Comparison of ENCODE assay signal across 18 cellular contexts in genomic region chr3:14957163-14957562, GRCh38. TPM values are rescaled to one million over a fixed set of nuclear protein-coding genes. Genes with fewer than 3 reads are reported as not detected.
DNase-seq lines count a peak whose midpoint lies in the region; ATAC-seq and TF ChIP-seq lines count a peak whose summit lies in the region.
"Had no signal": no experiment of that assay in that cellular context is flagged by ENCODE, and none has a peak within 500 bp of the region (broad histone marks: within the 10 kb centered on the region; RNA-seq: fewer than 3 reads in every experiment).

No MANE protein-coding gene starts in this region.

- H3K9me2 ChIP-seq in DOHH2 (replicated peaks; ENCODE audit: control insufficient read depth, low read length) = no peaks in the 10 kb centered on the region
- H3K9me2 ChIP-seq: SK-N-SH had no signal

- no peak overlapping the region for H3K56ac ChIP-seq in H9 (ENCODE audit: insufficient read length, low read depth, low read length)

- H4K20me1 ChIP-seq in DOHH2 (ENCODE audit: control insufficient read depth, insufficient read depth, low read depth, low read length) (0 out of 2 replicates have a peak, but pooled peaks cover 9% of the 10 kb centered on the region), H9 (ENCODE audit: control insufficient read depth, insufficient read depth, insufficient read length) (no peaks in the 10 kb centered on the region)

- no peak overlapping the region for H2AK5ac ChIP-seq in H9 (ENCODE audit: insufficient read length, low read length)

- no peaks in the 10 kb centered on the region for H3K27me3 ChIP-seq in DOHH2 (ENCODE audit: control insufficient read depth, low read length)
- no peaks in the 10 kb centered on the region for H3K27me3 ChIP-seq in H9 (ENCODE audit: insufficient read depth, low read length)

- no peak overlapping the region for H2BK5ac ChIP-seq in H9 (ENCODE audit: insufficient read length, low read length)

- H2BK15ac ChIP-seq in H9 (ENCODE audit: low read depth, low read length) = no peak overlapping the region

- no peaks in the 10 kb centered on the region for H3K9me3 Mint-ChIP-seq in H9
- no peaks in the 10 kb centered on the region for H3K9me3 Mint-ChIP-seq in osteocyte (ENCODE audit: unreplicated experiment)
- H3K9me3 Mint-ChIP-seq: T-cell had no signal

- H3K18ac ChIP-seq in H9 (ENCODE audit: insufficient read length, low read depth, low read length) = no peak overlapping the region

- no peak overlapping the region for H4K8ac ChIP-seq in H9 (replicated peaks; ENCODE audit: insufficient read length, low read depth, low read length)

- H3K4me2 ChIP-seq in DOHH2 (ENCODE audit: low read length) (peak overlapping the region; percentile 67), H9 (ENCODE audit: insufficient read depth, insufficient read length, low read length) (no peak overlapping the region)
- H3K4me2 ChIP-seq: SK-N-SH had no signal

- no peak overlapping the region for H3K4me3 Mint-ChIP-seq in H9
- no peak overlapping the region for H3K4me3 Mint-ChIP-seq in T-helper 17 cell
- no peak overlapping the region for H3K4me3 Mint-ChIP-seq in osteocyte (ENCODE audit: unreplicated experiment)

- 0 out of 2 replicates have a peak, but pooled peaks cover 2% of the 10 kb centered on the region for H3F3A ChIP-seq in DOHH2 (ENCODE audit: control insufficient read depth, insufficient read depth)

- H3K4me1 Mint-ChIP-seq in H9 = peaks cover 17 to 26% of the 10 kb centered on the region in 2 experiments
- H3K4me1 Mint-ChIP-seq in T-helper 17 cell = peaks cover 40% of the 10 kb centered on the region
- peaks cover 30% of the 10 kb centered on the region for H3K4me1 Mint-ChIP-seq in osteocyte (ENCODE audit: unreplicated experiment)

- peaks cover 34% of the 10 kb centered on the region for H3K4me1 ChIP-seq in DOHH2 (ENCODE audit: control insufficient read depth, low read length)
- H3K4me1 ChIP-seq in H9 (ENCODE audit: insufficient read depth, low read length) = no peaks in the 10 kb centered on the region

- H4K91ac ChIP-seq in H9 (ENCODE audit: insufficient read length, low read depth, low read length) = no peak overlapping the region

- H3K27ac ChIP-seq in DOHH2 (ENCODE audit: low read depth, low read length) (no peak overlapping the region), H9 (ENCODE audit: insufficient read length, low read depth, low read length) (no peak overlapping the region)

- DNase-seq in H9 = no peak
- no peak for DNase-seq in T-helper 17 cell
- DNase-seq in osteocyte (ENCODE audit: extremely low spot score, unreplicated experiment) = no peak
- no peak for DNase-seq in GM20000 (ENCODE audit: low spot score)
- no peak for DNase-seq in stimulated activated CD4-positive, alpha-beta T cell treated with anti-CD3 and anti-CD28 coated beads, Interleukin-2, amount 100 ng/mL, for 24 hours
- DNase-seq: C1 segment of cervical spinal cord, HCEC 1CT, MV-4-11, NCI-H187 treated with DMSO at 0.1 percent for 48 hours, NCI-H2171, NCI-H446, NCI-H774, SHP77 treated with DMSO at 0.1 percent for 48 hours, SK-N-SH, T-cell had no signal

- ATAC-seq in T-helper 17 cell (no peak), HG03045 (IDR thresholded peaks at IDR 0.05; ENCODE audit: unreplicated experiment) (no peak)
- ATAC-seq: T-cell had no signal

- H3T11ph ChIP-seq in H9 (ENCODE audit: low read length) = no peak overlapping the region

- peaks cover 31% of the 10 kb centered on the region for H3K36me3 ChIP-seq in DOHH2 (ENCODE audit: control insufficient read depth, low read length)

- TF ChIP-seq CTCF in DOHH2 (IDR thresholded peaks at IDR 0.05; ENCODE audit: low read depth, low read length, poor library complexity, severe bottlenecking) (no peak), H9 (conservative IDR thresholded peaks at IDR 0.05) (no peak), osteocyte (IDR thresholded peaks at IDR 0.05) (no peak), GM20000 (IDR thresholded peaks at IDR 0.05; ENCODE audit: extremely low read depth, missing control alignments) (no peak)

- H3K4ac ChIP-seq in H9 (ENCODE audit: low read depth, low read length) = no peak overlapping the region

- H3K79me2 ChIP-seq in DOHH2 (ENCODE audit: control insufficient read depth, low read length) = peaks cover 77% of the 10 kb centered on the region
- peaks cover 12% of the 10 kb centered on the region; the same call in 1 of the 2 replicates for H3K79me2 ChIP-seq in H9 (ENCODE audit: insufficient read depth, low read length)

- WGBS in H9 (ENCODE audit: extremely low coverage, insufficient read length, low lambda C conversion rate) = no CpG with 5 or more reads among the region's 1 CpG

- H3K14ac ChIP-seq in H9 (ENCODE audit: insufficient read depth, low read length) = no peak overlapping the region

- no peak overlapping the region for H4K5ac ChIP-seq in H9 (ENCODE audit: insufficient read length, low read depth, low read length)

- H2AFZ ChIP-seq in H9 (ENCODE audit: low read length) = no peak overlapping the region

- H2BK12ac ChIP-seq in H9 (ENCODE audit: insufficient read length, low read depth, low read length) = no peak overlapping the region

- H2BK20ac ChIP-seq in H9 (ENCODE audit: low read depth, low read length, poor library complexity, severe bottlenecking) = no peak overlapping the region

- H3K36me3 Mint-ChIP-seq in H9 (ENCODE audit: insufficient read depth in 1 of 3, low read depth in 3 of 3) (peaks cover 4 to 26% (median 14%) of the 10 kb centered on the region in 3 experiments; a peak in 5 of 7 replicates), T-helper 17 cell (ENCODE audit: low read depth) (peaks cover 7% of the 10 kb centered on the region), osteocyte (ENCODE audit: unreplicated experiment) (peaks cover 7% of the 10 kb centered on the region)

- H3K27ac Mint-ChIP-seq in H9 (no peak overlapping the region), T-helper 17 cell (peak overlapping the region; percentile 96), osteocyte (ENCODE audit: unreplicated experiment) (peak overlapping the region; percentile 39)

- H3K9me3 ChIP-seq in DOHH2 (ENCODE audit: control insufficient read depth, insufficient read depth, low read length) = no peaks in the 10 kb centered on the region
- no peaks in the 10 kb centered on the region for H3K9me3 ChIP-seq in H9 (ENCODE audit: control insufficient read depth, low read depth, low read length)
- H3K9me3 ChIP-seq in T-helper 17 cell (ENCODE audit: control insufficient read depth, low read length, poor library complexity, severe bottlenecking) = no peaks in the 10 kb centered on the region
- H3K9me3 ChIP-seq: SK-N-SH had no signal

- H3K27me3 Mint-ChIP-seq in H9 (ENCODE audit: low read depth) (no peaks in the 10 kb centered on the region), T-helper 17 cell (no peaks in the 10 kb centered on the region), osteocyte (ENCODE audit: unreplicated experiment) (no peaks in the 10 kb centered on the region)
- H3K27me3 Mint-ChIP-seq: T-cell had no signal

- no peak overlapping the region for H3K4me3 ChIP-seq in DOHH2 (ENCODE audit: low read length)
- H3K4me3 ChIP-seq: K562 had no signal

- no peak overlapping the region for H2BK120ac ChIP-seq in H9 (ENCODE audit: low read depth, low read length, poor library complexity, severe bottlenecking)

- no peak overlapping the region for H3K9ac ChIP-seq in H9 (ENCODE audit: extremely low read depth, insufficient read length, low read length)
- H3K9ac ChIP-seq: SK-N-SH had no signal

- peak overlapping the region; percentile 53 for H3K23ac ChIP-seq in H9 (ENCODE audit: insufficient read length, low read depth, low read length)

- H3K79me1 ChIP-seq in H9 (ENCODE audit: insufficient read depth, low read depth, low read length, poor library complexity, severe bottlenecking) = no peaks in the 10 kb centered on the region

- no peaks in the 10 kb centered on the region for H3K23me2 ChIP-seq in H9 (ENCODE audit: insufficient read length, low read depth, low read length, poor library complexity, severe bottlenecking)

RNA-seq across cellular contexts. Expression of gene NR2C2, which starts 9.8 kb away (rescaled TPM):
- 38.2 and 38.5 TPM in 2 replicates for total RNA-seq in H9 (2021)
- 10 to 100 TPM; 47.1 to 48.3 TPM for total RNA-seq in T-helper 17 cell
- 48.3 and 54.6 TPM in 2 replicates for total RNA-seq in osteocyte

Comparison
In these comparisons a context has a peak if more than half of its experiments do, and no peak if none do; other contexts are left out.
1. H3K27ac Mint-ChIP-seq: peak in T-helper 17 cell (single experiment) and osteocyte (single experiment); none in H9 (0 of 3).